In the genomic region with DNA sequence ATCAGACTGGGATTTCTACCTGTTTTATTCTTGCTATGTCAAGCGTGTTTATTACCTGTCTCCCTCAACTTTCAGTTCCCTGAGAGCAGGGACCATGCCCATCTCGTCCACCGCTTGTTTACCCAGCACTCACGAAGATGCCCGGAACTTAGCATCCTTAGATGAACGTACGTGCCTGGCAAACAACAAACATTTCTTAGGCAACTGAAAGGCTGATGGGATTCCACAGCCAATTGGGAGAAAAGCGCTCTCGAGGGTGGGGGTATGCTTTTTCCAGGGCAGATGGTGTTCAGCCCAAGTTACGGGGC, we compare ENCODE assay signal across 1 cellular context.
A peak's percentile ranks its signal among the peaks of the same experiment; 100 is the strongest.
TF ChIP-seq lines count a peak whose summit lies in the region.

No MANE protein-coding gene starts in this region.

TF ChIP-seq in IMR-90, 13 proteins besides CTCF, POLR2A, EP300 and RAD21 (continued from another document):
- TF ChIP-seq, protein P1, sequence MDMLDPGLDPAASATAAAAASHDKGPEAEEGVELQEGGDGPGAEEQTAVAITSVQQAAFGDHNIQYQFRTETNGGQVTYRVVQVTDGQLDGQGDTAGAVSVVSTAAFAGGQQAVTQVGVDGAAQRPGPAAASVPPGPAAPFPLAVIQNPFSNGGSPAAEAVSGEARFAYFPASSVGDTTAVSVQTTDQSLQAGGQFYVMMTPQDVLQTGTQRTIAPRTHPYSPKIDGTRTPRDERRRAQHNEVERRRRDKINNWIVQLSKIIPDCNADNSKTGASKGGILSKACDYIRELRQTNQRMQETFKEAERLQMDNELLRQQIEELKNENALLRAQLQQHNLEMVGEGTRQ (IDR thresholded peaks at IDR 0.05; ENCODE audit: low read depth, low read length) = no peak
- TF ChIP-seq MXI1 (IDR thresholded peaks at IDR 0.05; ENCODE audit: borderline replicate concordance, low read depth, low read length) = no peak
- TF ChIP-seq MAZ (IDR thresholded peaks at IDR 0.05; ENCODE audit: borderline replicate concordance, low read depth, low read length) = peak; percentile 15; the same call in 1 of the 2 replicates
- no peak for TF ChIP-seq CEBPB (IDR thresholded peaks at IDR 0.05; ENCODE audit: low read depth, low read length)
TF ChIP-seq in IMR-90: peak in this region for 1.
